8 cellular contexts compared by ENCODE assay signal in genomic region chr16:55499951-55500350, GRCh38. TPM values are rescaled to one million over a fixed set of nuclear protein-coding genes. Genes with fewer than 3 reads are reported as not detected.
DNase-seq lines count a peak whose midpoint lies in the region; TF ChIP-seq lines count a peak whose summit lies in the region.

No MANE protein-coding gene starts in this region.

- no peaks in the 10 kb centered on the region for H3F3A ChIP-seq in MM.1S (ENCODE audit: insufficient read depth, low read length)

- H3K79me2 ChIP-seq in hepatocyte = no peaks in the 10 kb centered on the region
- no peaks in the 10 kb centered on the region for H3K79me2 ChIP-seq in MM.1S (ENCODE audit: low read length)

- H3K9me3 ChIP-seq in WERI-Rb-1 (ENCODE audit: severe bottlenecking) = no peaks in the 10 kb centered on the region
- H3K9me3 ChIP-seq in hepatocyte (ENCODE audit: low read depth) = no peaks in the 10 kb centered on the region
- H3K9me3 ChIP-seq in uterus = no peaks in the 10 kb centered on the region
- no peaks in the 10 kb centered on the region for H3K9me3 ChIP-seq in MM.1S (replicated peaks; ENCODE audit: insufficient read depth, low read length)

- H3K27me3 ChIP-seq in WERI-Rb-1 (ENCODE audit: insufficient read depth, low read depth, severe bottlenecking) = no peaks in the 10 kb centered on the region
- no peaks in the 10 kb centered on the region for H3K27me3 ChIP-seq in hepatocyte
- H3K27me3 ChIP-seq in uterus = no peaks in the 10 kb centered on the region
- no peaks in the 10 kb centered on the region for H3K27me3 ChIP-seq in MM.1S (replicated peaks; ENCODE audit: insufficient read depth, low read length)

- H3K4me2 ChIP-seq in hepatocyte (peak overlapping the region; percentile 36), MM.1S (ENCODE audit: low read depth, low read length) (no peak overlapping the region)

- no peaks in the 10 kb centered on the region for H4K20me1 ChIP-seq in hepatocyte (ENCODE audit: insufficient read depth, poor library complexity, severe bottlenecking)
- no peaks in the 10 kb centered on the region for H4K20me1 ChIP-seq in MM.1S (ENCODE audit: insufficient read depth, low read length)

- TF ChIP-seq CTCF in WERI-Rb-1 (IDR thresholded peaks at IDR 0.05; ENCODE audit: low read depth, low read length) (no peak), hepatocyte (IDR thresholded peaks at IDR 0.05; ENCODE audit: poor library complexity) (no peak), uterus (IDR thresholded peaks at IDR 0.05) (no peak), MM.1S (IDR thresholded peaks at IDR 0.05; ENCODE audit: low read length) (no peak)

- H3K36me3 ChIP-seq in WERI-Rb-1 = no peaks in the 10 kb centered on the region
- H3K36me3 ChIP-seq in hepatocyte (replicated peaks; ENCODE audit: insufficient read depth, low read depth) = no peaks in the 10 kb centered on the region
- H3K36me3 ChIP-seq in uterus = no peaks in the 10 kb centered on the region
- H3K36me3 ChIP-seq in MM.1S (replicated peaks; ENCODE audit: insufficient read depth, low read length) = no peaks in the 10 kb centered on the region

- TF ChIP-seq POLR2A in uterus (IDR thresholded peaks at IDR 0.05) = no peak

- H3K9me2 ChIP-seq in hepatocyte (replicated peaks; ENCODE audit: insufficient read depth) = no peaks in the 10 kb centered on the region
- H3K9me2 ChIP-seq in MM.1S (replicated peaks; ENCODE audit: insufficient read depth, low read length) = no peaks in the 10 kb centered on the region

- H3K4me1 ChIP-seq in hepatocyte (ENCODE audit: insufficient read depth) = peaks cover 44% of the 10 kb centered on the region
- H3K4me1 ChIP-seq in uterus = peaks cover 4 to 23% of the 10 kb centered on the region in 2 donors
- no peaks in the 10 kb centered on the region for H3K4me1 ChIP-seq in MM.1S (ENCODE audit: low read length)

- H3K4me3 ChIP-seq in WERI-Rb-1 (ENCODE audit: low read depth, low read length) = no peak overlapping the region
- no peak overlapping the region for H3K4me3 ChIP-seq in hepatocyte
- no peak overlapping the region for H3K4me3 ChIP-seq in uterus
- H3K4me3 ChIP-seq in MM.1S (ENCODE audit: low read length) = no peak overlapping the region

- WGBS in hepatocyte (ENCODE audit: low lambda C conversion rate, missing lambda C conversion rate) = 51% methylated on average over 8 of the region's 8 CpGs

- intact Hi-C loops in uterus (cut with DNase I; ENCODE audit: low total_unique reads) = no loop called here

- DNase-seq in stimulated activated CD4-positive, alpha-beta T cell treated with anti-CD3 and anti-CD28 coated beads, Interleukin-15, amount 100 ng/mL, for 24 hours = peak; percentile 43
- no peak for DNase-seq in stimulated activated CD4-positive, alpha-beta T cell treated with anti-CD3 and anti-CD28 coated beads, Interleukin-12 subunit alpha, Interleukin-12 subunit beta, amount 100 ng/mL, for 4 hours
- DNase-seq in WERI-Rb-1 (peak; percentile 40), hepatocyte (ENCODE audit: low spot score) (peak; percentile 68), uterus (peak in 1 of 2 donors; percentile 13), cerebellum (ENCODE audit: low spot score) (no peak), NCI-H1436 treated with DMSO at 0.1 percent for 48 hours (lab: John Stamatoyannopoulos, UW) (no peak), MM.1S (no peak)

- peak overlapping the region; percentile 25; the same call in 1 of the 2 replicates for H3K27ac ChIP-seq in WERI-Rb-1
- H3K27ac ChIP-seq in hepatocyte = peak overlapping the region; percentile 70
- H3K27ac ChIP-seq in uterus = peak overlapping the region; percentile 62 to 75
- H3K27ac ChIP-seq in MM.1S (ENCODE audit: low read length) = no peak overlapping the region

- H3K9ac ChIP-seq in MM.1S (ENCODE audit: low read length) = no peak overlapping the region

- H2AFZ ChIP-seq in hepatocyte = no peak overlapping the region
- H2AFZ ChIP-seq in MM.1S (ENCODE audit: low read length) = no peak overlapping the region

RNA-seq across cellular contexts. Expression of gene LPCAT2, which starts 8.9 kb away (rescaled TPM):
- total RNA-seq in hepatocyte (9.5 and 13.9 TPM in 2 replicates), uterus (10 to 100 TPM; 28.8 to 52.9 (median 36.3) TPM), cerebellum (13.8 TPM)
- polyA plus RNA-seq in hepatocyte = 6.4 and 10.6 TPM in 2 replicates

RNA-seq across cellular contexts. Expression of gene MMP2, which starts 21.0 kb away (rescaled TPM):
- total RNA-seq in hepatocyte = 107 and 128 TPM in 2 replicates
- 196 and 198 TPM in 2 replicates for polyA plus RNA-seq in hepatocyte
- 100 to 1,000 TPM; 130 to 578 (median 324) TPM for total RNA-seq in uterus
- 25.4 TPM for total RNA-seq in cerebellum

Comparison
In these comparisons a context has a peak if more than half of its experiments do, and no peak if none do; other contexts are left out.
1. DNase-seq: peak in stimulated activated CD4-positive, alpha-beta T cell treated with anti-CD3 and anti-CD28 coated beads, Interleukin-15, amount 100 ng/mL, for 24 hours (single experiment), WERI-Rb-1 (single experiment) and hepatocyte (single experiment); none in stimulated activated CD4-positive, alpha-beta T cell treated with anti-CD3 and anti-CD28 coated beads, Interleukin-12 subunit alpha, Interleukin-12 subunit beta, amount 100 ng/mL, for 4 hours (single experiment), cerebellum (single experiment), NCI-H1436 treated with DMSO at 0.1 percent for 48 hours (single experiment) and MM.1S (single experiment).